In genomic region chr11:117511483-117511934, GRCh38 we compare ENCODE assay signal across 24 cellular contexts.
DNase-seq lines count a peak whose midpoint lies in the region; TF ChIP-seq lines count a peak whose summit lies in the region.
"Had no signal": no experiment of that assay in that cellular context is flagged by ENCODE, and none has a peak within 500 bp of the region (broad histone marks: within the 10 kb centered on the region; RNA-seq: fewer than 3 reads in every experiment).

No MANE protein-coding gene starts in this region.

- H3K27ac Mint-ChIP-seq in nephron = peak overlapping the region; percentile 83 to 91 (median 88)
- no peak overlapping the region for H3K27ac Mint-ChIP-seq in activated CD4-positive, alpha-beta T cell treated with anti-CD3 and anti-CD28 coated beads, Interleukin-2, amount 10 ng/mL, durations not matched to agents 24 days and 14 days
- no peak overlapping the region for H3K27ac Mint-ChIP-seq in activated T-cell treated with anti-CD3 and anti-CD28 coated beads, Interleukin-2, amount 50 U/mL, for 24 hours
- H3K27ac Mint-ChIP-seq: activated B cell treated with CpG ODN at 0.5 μM for 24 hours; activated naive CD8-positive, alpha-beta T cell; activated T-helper 2 cell treated with anti-CD3 and anti-CD28 coated beads, Interferon-gamma antibody, Interleukin-2, Interleukin-4, amounts not matched to agents 10 μg/mL and 5 μg/mL and 100 μg/mL, durations not matched to agents 14 hours and 24 hours and 36 hours; stimulated activated naive CD8-positive, alpha-beta T cell treated with anti-CD3 and anti-CD28 coated beads, Interleukin-15, amount 100 ng/mL, for 72 hours had no signal

- no peaks in the 10 kb centered on the region for H3K4me1 ChIP-seq in breast epithelium
- H3K4me1 ChIP-seq: right atrium auricular region had no signal

- peaks cover 20% of the 10 kb centered on the region for H3K27me3 Mint-ChIP-seq in nephron (ENCODE audit: low read depth)
- H3K27me3 Mint-ChIP-seq in activated CD4-positive, alpha-beta T cell treated with anti-CD3 and anti-CD28 coated beads, Interleukin-2, amount 10 ng/mL, durations not matched to agents 24 days and 14 days = no peaks in the 10 kb centered on the region
- H3K27me3 Mint-ChIP-seq in activated T-cell treated with anti-CD3 and anti-CD28 coated beads, Interleukin-2, amount 50 U/mL, for 24 hours = peaks cover 3% of the 10 kb centered on the region

- TF ChIP-seq POLR2A in breast epithelium (IDR thresholded peaks at IDR 0.05) = no peak

- H3K36me3 Mint-ChIP-seq in nephron (ENCODE audit: low read depth) = no peaks in the 10 kb centered on the region
- no peaks in the 10 kb centered on the region for H3K36me3 Mint-ChIP-seq in activated CD4-positive, alpha-beta T cell treated with anti-CD3 and anti-CD28 coated beads, Interleukin-2, amount 10 ng/mL, durations not matched to agents 24 days and 14 days (ENCODE audit: low read depth)
- H3K36me3 Mint-ChIP-seq in activated T-cell treated with anti-CD3 and anti-CD28 coated beads, Interleukin-2, amount 50 U/mL, for 24 hours (ENCODE audit: low read depth) = no peaks in the 10 kb centered on the region
- H3K36me3 Mint-ChIP-seq: activated naive CD8-positive, alpha-beta T cell; CD8-positive, alpha-beta memory T cell had no signal

- in situ Hi-C loops in T47D (cut with HindIII; ENCODE audit: low pct_unique_long_range_greater_than_20kb, low sequenced_read_pairs) = no loop called here

- peak overlapping the region in 2 of 3 experiments; percentile 31 to 55 for H3K4me3 Mint-ChIP-seq in nephron
- no peak overlapping the region for H3K4me3 Mint-ChIP-seq in activated CD4-positive, alpha-beta T cell treated with anti-CD3 and anti-CD28 coated beads, Interleukin-2, amount 10 ng/mL, durations not matched to agents 24 days and 14 days
- H3K4me3 Mint-ChIP-seq in activated T-cell treated with anti-CD3 and anti-CD28 coated beads, Interleukin-2, amount 50 U/mL, for 24 hours = no peak overlapping the region
- H3K4me3 Mint-ChIP-seq: activated B cell treated with CpG ODN at 0.5 μM for 24 hours; activated naive CD8-positive, alpha-beta T cell; CD8-positive, alpha-beta memory T cell; stimulated activated naive CD8-positive, alpha-beta T cell treated with anti-CD3 and anti-CD28 coated beads, Interleukin-15, amount 100 ng/mL, for 72 hours had no signal

- no peaks in the 10 kb centered on the region for H3K9me3 ChIP-seq in breast epithelium
- H3K9me3 ChIP-seq: ovary, right atrium auricular region, tibial nerve had no signal

- no peak overlapping the region for H3K4me3 ChIP-seq in breast epithelium
- H3K4me3 ChIP-seq: ovary, right atrium auricular region, SK-N-MC, tibial nerve had no signal

- H3K27ac ChIP-seq in breast epithelium = no peak overlapping the region
- H3K27ac ChIP-seq: ovary, right atrium auricular region, RWPE1, SK-N-MC, tibial nerve had no signal

- intact Hi-C loops in breast epithelium (cut with DNase I; ENCODE audit: low total_unique reads) = no loop called here
- intact Hi-C loops in activated CD4-positive, alpha-beta T cell treated with anti-CD3 and anti-CD28 coated beads, Interleukin-2, amount 10 ng/mL, durations not matched to agents 24 days and 14 days (cut with micrococcal nuclease) = no loop called here

- peak; percentile 35 to 60 for DNase-seq in T47D (ENCODE audit: low read depth in 1 of 2, low spot score in 1 of 2)
- DNase-seq in breast epithelium (ENCODE audit: low spot score in 2 of 2) = no peak
- DNase-seq in cerebellar cortex (ENCODE audit: low spot score) = peak; percentile 75
- DNase-seq in activated CD4-positive, alpha-beta T cell treated with anti-CD3 and anti-CD28 coated beads, Interleukin-2, amount 10 ng/mL, durations not matched to agents 24 days and 14 days = no peak
- no peak for DNase-seq in globus pallidus (ENCODE audit: low spot score)
- DNase-seq in activated T-cell treated with anti-CD3 and anti-CD28 coated beads, Interleukin-2, amount 50 U/mL, for 24 hours = no peak
- DNase-seq in ureter (ENCODE audit: low spot score) = no peak
- DNase-seq: activated B cell treated with CpG ODN at 0.5 μM for 24 hours; activated CD4-positive, alpha-beta T cell treated with anti-CD3 and anti-CD28 coated beads, Interleukin-2, amount 50 U/mL, for 4 hours; AML-193; CD8-positive, alpha-beta memory T cell; GF-D8; head of caudate nucleus; NCI-H146; NCI-H748 treated with DMSO at 0.1 percent for 48 hours; ovary; stimulated activated naive CD8-positive, alpha-beta T cell treated with anti-CD3 and anti-CD28 coated beads, Interleukin-15, amount 100 ng/mL, for 72 hours had no signal

- no peaks in the 10 kb centered on the region for H3K36me3 ChIP-seq in breast epithelium
- H3K36me3 ChIP-seq: ovary, right atrium auricular region, tibial nerve had no signal

- H3K9me3 Mint-ChIP-seq in nephron = no peaks in the 10 kb centered on the region
- no peaks in the 10 kb centered on the region for H3K9me3 Mint-ChIP-seq in activated CD4-positive, alpha-beta T cell treated with anti-CD3 and anti-CD28 coated beads, Interleukin-2, amount 10 ng/mL, durations not matched to agents 24 days and 14 days
- H3K9me3 Mint-ChIP-seq in activated T-cell treated with anti-CD3 and anti-CD28 coated beads, Interleukin-2, amount 50 U/mL, for 24 hours = no peaks in the 10 kb centered on the region
- H3K9me3 Mint-ChIP-seq: activated B cell treated with CpG ODN at 0.5 μM for 24 hours; activated T-helper 2 cell treated with anti-CD3 and anti-CD28 coated beads, Interferon-gamma antibody, Interleukin-2, Interleukin-4, amounts not matched to agents 10 μg/mL and 5 μg/mL and 100 μg/mL, durations not matched to agents 14 hours and 24 hours and 36 hours; CD8-positive, alpha-beta memory T cell; stimulated activated naive CD8-positive, alpha-beta T cell treated with anti-CD3 and anti-CD28 coated beads, Interleukin-15, amount 100 ng/mL, for 72 hours had no signal

- peaks cover 24% of the 10 kb centered on the region for H3K4me1 Mint-ChIP-seq in nephron
- H3K4me1 Mint-ChIP-seq in activated CD4-positive, alpha-beta T cell treated with anti-CD3 and anti-CD28 coated beads, Interleukin-2, amount 10 ng/mL, durations not matched to agents 24 days and 14 days = no peaks in the 10 kb centered on the region
- no peaks in the 10 kb centered on the region for H3K4me1 Mint-ChIP-seq in activated T-cell treated with anti-CD3 and anti-CD28 coated beads, Interleukin-2, amount 50 U/mL, for 24 hours (ENCODE audit: low read depth)
- H3K4me1 Mint-ChIP-seq: activated B cell treated with CpG ODN at 0.5 μM for 24 hours; CD8-positive, alpha-beta memory T cell; stimulated activated naive CD8-positive, alpha-beta T cell treated with anti-CD3 and anti-CD28 coated beads, Interleukin-15, amount 100 ng/mL, for 72 hours had no signal

- TF ChIP-seq CTCF in breast epithelium (IDR thresholded peaks at IDR 0.05) (no peak), nephron (IDR thresholded peaks at IDR 0.05; ENCODE audit: unreplicated experiment in 3 of 3) (no peak)

- H3K27me3 ChIP-seq in breast epithelium = no peaks in the 10 kb centered on the region
- H3K27me3 ChIP-seq: ovary, right atrium auricular region, tibial nerve had no signal

Comparison
In these comparisons a context has a peak if more than half of its experiments do, and no peak if none do; other contexts are left out.
1. DNase-seq: peak in T47D (2 of 2) and cerebellar cortex (single experiment); none in breast epithelium (0 of 2), activated CD4-positive, alpha-beta T cell treated with anti-CD3 and anti-CD28 coated beads, Interleukin-2, amount 10 ng/mL, durations not matched to agents 24 days and 14 days (single experiment), globus pallidus (single experiment), activated T-cell treated with anti-CD3 and anti-CD28 coated beads, Interleukin-2, amount 50 U/mL, for 24 hours (single experiment) and ureter (single experiment).
2. H3K27ac Mint-ChIP-seq: peak in nephron (3 of 3); none in activated CD4-positive, alpha-beta T cell treated with anti-CD3 and anti-CD28 coated beads, Interleukin-2, amount 10 ng/mL, durations not matched to agents 24 days and 14 days (single experiment) and activated T-cell treated with anti-CD3 and anti-CD28 coated beads, Interleukin-2, amount 50 U/mL, for 24 hours (single experiment).
3. H3K4me3 Mint-ChIP-seq: peak in nephron (2 of 3); none in activated CD4-positive, alpha-beta T cell treated with anti-CD3 and anti-CD28 coated beads, Interleukin-2, amount 10 ng/mL, durations not matched to agents 24 days and 14 days (single experiment) and activated T-cell treated with anti-CD3 and anti-CD28 coated beads, Interleukin-2, amount 50 U/mL, for 24 hours (single experiment).